ENCODE assay signal across 1 cellular context in genomic region chr7:106659963-106660861, GRCh38.
TF ChIP-seq lines count a peak whose summit lies in the region.

No MANE protein-coding gene starts in this region.

TF ChIP-seq in HEK293, 187 proteins besides CTCF, POLR2A, EP300 and RAD21 (continued from another document and continues in another):
- TF ChIP-seq ZBTB11 (tag by site-specific recombination; conservative IDR thresholded peaks at IDR 0.05; ENCODE audit: low read depth) (peak; percentile 36; the same call in 1 of the 2 replicates), ZNF211 (tag by site-specific recombination; IDR thresholded peaks at IDR 0.05; ENCODE audit: low read depth) (no peak), ZNF274 (IDR thresholded peaks at IDR 0.05; ENCODE audit: low read length) (no peak), ZNF274 (tag by site-specific recombination; IDR thresholded peaks at IDR 0.05; ENCODE audit: borderline replicate concordance) (no peak), PRDM6 (tag by site-specific recombination; IDR thresholded peaks at IDR 0.05) (no peak), PRDM4 (tag by site-specific recombination; IDR thresholded peaks at IDR 0.05) (no peak), ZNF335 (tag by site-specific recombination; conservative IDR thresholded peaks at IDR 0.05) (peak; percentile 87), ZNF488 (tag by site-specific recombination; IDR thresholded peaks at IDR 0.05) (no peak), ELK4 (IDR thresholded peaks at IDR 0.05; ENCODE audit: borderline replicate concordance, low read depth, low read length) (no peak), SP3 (tag by site-specific recombination; IDR thresholded peaks at IDR 0.05) (peak; percentile 54; the same call in 1 of the 2 replicates), KLF7 (tag by site-specific recombination; IDR thresholded peaks at IDR 0.05; ENCODE audit: borderline replicate concordance) (no peak), ZNF112 (tag by site-specific recombination; IDR thresholded peaks at IDR 0.05) (no peak), ZNF529 (tag by site-specific recombination; IDR thresholded peaks at IDR 0.05; ENCODE audit: insufficient replicate concordance) (no peak), ZNF354C (tag by site-specific recombination; IDR thresholded peaks at IDR 0.05; ENCODE audit: borderline replicate concordance, low read depth) (no peak), ZFHX2 (tag by site-specific recombination; conservative IDR thresholded peaks at IDR 0.05) (no peak), BCL6B (tag by site-specific recombination; IDR thresholded peaks at IDR 0.05) (no peak), HIC1 (tag by site-specific recombination; IDR thresholded peaks at IDR 0.05) (peak; percentile 82), ZBTB26 (tag by site-specific recombination; optimal IDR thresholded peaks at IDR 0.05) (peak; percentile 79), ZIC2 (tag by site-specific recombination; IDR thresholded peaks at IDR 0.05) (peak; percentile 62), ZFP69B (tag by site-specific recombination; IDR thresholded peaks at IDR 0.05) (no peak), ZNF10 (tag by site-specific recombination; IDR thresholded peaks at IDR 0.05) (no peak), ZNF600 (tag by site-specific recombination; IDR thresholded peaks at IDR 0.05) (peak; percentile 69; the same call in 1 of the 2 replicates), HOXD13 (CRISPR knock-in tag; IDR thresholded peaks at IDR 0.05; ENCODE audit: borderline replicate concordance) (no peak), ZFP37 (tag by site-specific recombination; IDR thresholded peaks at IDR 0.05) (peak; percentile 76; the same call in 1 of the 2 replicates), ZNF664 (tag by site-specific recombination; IDR thresholded peaks at IDR 0.05) (no peak), ZNF280C (tag by site-specific recombination; IDR thresholded peaks at IDR 0.05) (no peak), HOXC10 (CRISPR knock-in tag; IDR thresholded peaks at IDR 0.05) (no peak), SP2 (tag by site-specific recombination; IDR thresholded peaks at IDR 0.05) (peak; percentile 63), ZBTB48 (tag by site-specific recombination; IDR thresholded peaks at IDR 0.05) (peak; percentile 82), ZNF391 (tag by site-specific recombination; IDR thresholded peaks at IDR 0.05; ENCODE audit: borderline replicate concordance, low read depth) (no peak), ZSCAN16 (tag by site-specific recombination; IDR thresholded peaks at IDR 0.05) (no peak; the same call in 1 of the 2 replicates), ZNF580 (tag by site-specific recombination; IDR thresholded peaks at IDR 0.05) (peak; percentile 81), ZSCAN23 (tag by site-specific recombination; IDR thresholded peaks at IDR 0.05) (no peak), ZNF24 (tag by site-specific recombination; IDR thresholded peaks at IDR 0.05) (no peak), ZNF837 (tag by site-specific recombination; IDR thresholded peaks at IDR 0.05) (no peak), ZNF645 (tag by site-specific recombination; IDR thresholded peaks at IDR 0.05) (no peak), MEIS1 (CRISPR knock-in tag; IDR thresholded peaks at IDR 0.05; ENCODE audit: borderline replicate concordance) (no peak), ZNF692 (tag by site-specific recombination; IDR thresholded peaks at IDR 0.05) (peak; percentile 25; the same call in 1 of the 2 replicates), ZNF426 (tag by site-specific recombination; IDR thresholded peaks at IDR 0.05) (no peak), IKZF3 (tag by site-specific recombination; IDR thresholded peaks at IDR 0.05) (peak; percentile 69; the same call in 1 of the 2 replicates), ZNF548 (tag by site-specific recombination; IDR thresholded peaks at IDR 0.05) (no peak)
